In genomic region chr10:114026189-114027040, GRCh38 we compare ENCODE assay signal across 8 cellular contexts. TPM values are rescaled to one million over a fixed set of nuclear protein-coding genes. Genes with fewer than 3 reads are reported as not detected.
DNase-seq lines count a peak whose midpoint lies in the region; ATAC-seq and TF ChIP-seq lines count a peak whose summit lies in the region.
"Had no signal": no experiment of that assay in that cellular context is flagged by ENCODE, and none has a peak within 500 bp of the region (broad histone marks: within the 10 kb centered on the region; RNA-seq: fewer than 3 reads in every experiment).

No MANE protein-coding gene starts in this region.

- CTCF ChIA-PET in IMR-90 (lab: Yijun Ruan, JAX), result no interaction called here

- no peak overlapping the region for H3K9ac ChIP-seq in IMR-90 (ENCODE audit: low read depth, low read length)

- ATAC-seq in GM21367 (IDR thresholded peaks at IDR 0.05; ENCODE audit: unreplicated experiment) (peak; percentile 42), IMR-90 (ENCODE audit: low read depth) (peak; percentile 72)
- ATAC-seq in stimulated activated naive B cell treated with anti-CD40 and anti-IgM and Interleukin-4, amounts not matched to agents 10 μg/mL and 1 μg/mL and 100 μg/mL, for 72 hours (replicated peaks), result peak; percentile 42 to 46

- no peak overlapping the region for H3K4me2 ChIP-seq in IMR-90 (ENCODE audit: low read depth, low read length)

- no peak for TF ChIP-seq RAD21 in IMR-90 (IDR thresholded peaks at IDR 0.05; ENCODE audit: low read length)

- no CpG with 5 or more reads among the region's 7 CpGs for WGBS in IMR-90 (ENCODE audit: extremely low coverage in 2 of 2, insufficient read length in 1 of 2), 2 experiments

- no peak overlapping the region for H3K4ac ChIP-seq in IMR-90 (ENCODE audit: low read depth, low read length)

- BruUV-seq in IMR-90 (replicated peaks; lab: Mats Ljungman, UMichigan), result no TSS peak

- H3K14ac ChIP-seq in IMR-90 (replicated peaks; ENCODE audit: low read depth, low read length), result no peak overlapping the region

- no peak overlapping the region for H3K27ac ChIP-seq in IMR-90 (ENCODE audit: insufficient read depth, low read length)
- H3K27ac ChIP-seq: pancreas had no signal

- no peak overlapping the region for H4K91ac ChIP-seq in IMR-90 (ENCODE audit: insufficient read depth, low read depth, low read length)

- H2BK120ac ChIP-seq in IMR-90 (ENCODE audit: low read depth, low read length), result peak overlapping the region; percentile 16; the same call in 1 of the 2 replicates

- no peak overlapping the region for H2BK15ac ChIP-seq in IMR-90 (ENCODE audit: low read depth, low read length)

- H2AK9ac ChIP-seq in IMR-90 (replicated peaks; ENCODE audit: low read depth, low read length, poor library complexity), result no peak overlapping the region

- H3K36me3 ChIP-seq in IMR-90 (ENCODE audit: control insufficient read depth, insufficient read depth, low read length), result no peaks in the 10 kb centered on the region
- H3K36me3 ChIP-seq: pancreas had no signal

- no peaks in the 10 kb centered on the region for H3K27me3 Mint-ChIP-seq in stimulated activated naive B cell treated with anti-CD40 and anti-IgM and Interleukin-4, amounts not matched to agents 10 μg/mL and 1 μg/mL and 100 μg/mL, for 72 hours

- peak; percentile 53 for DNase-seq in IMR-90
- peak; percentile 89 for DNase-seq in epithelial cell of esophagus (ENCODE audit: low read depth)
- DNase-seq in stimulated activated naive B cell treated with anti-CD40 and anti-IgM and Interleukin-4, amounts not matched to agents 10 μg/mL and 1 μg/mL and 100 μg/mL, for 72 hours, result no peak
- no peak for DNase-seq in superior temporal gyrus (ENCODE audit: extremely low spot score)
- DNase-seq in cortex of kidney (lab: John Stamatoyannopoulos, UW), result no peak
- DNase-seq in activated gamma-delta T cell (lab: John Stamatoyannopoulos, UW), result no peak
- DNase-seq: pancreas had no signal

- H3K4me3 ChIP-seq in IMR-90 (ENCODE audit: insufficient read depth, low read depth, low read length) (no peak overlapping the region), epithelial cell of esophagus (ENCODE audit: low read length) (no peak overlapping the region)
- H3K4me3 ChIP-seq: pancreas had no signal

- H3K4me1 ChIP-seq in IMR-90 (ENCODE audit: control insufficient read depth, insufficient read depth, low read length), result no peaks in the 10 kb centered on the region

- no peaks in the 10 kb centered on the region for H4K20me1 ChIP-seq in IMR-90 (ENCODE audit: insufficient read depth, low read length)

- H3K9me3 ChIP-seq in IMR-90 (ENCODE audit: control insufficient read depth, insufficient read depth, low read length), result no peaks in the 10 kb centered on the region
- H3K9me3 ChIP-seq: pancreas had no signal

- no peak overlapping the region for H2AK5ac ChIP-seq in IMR-90 (ENCODE audit: low read depth, low read length)

- no peak overlapping the region for H3K23ac ChIP-seq in IMR-90 (ENCODE audit: low read depth, low read length)

- TF ChIP-seq CTCF in IMR-90 (conservative IDR thresholded peaks at IDR 0.05; ENCODE audit: low read depth, low read length) (no peak), epithelial cell of esophagus (IDR thresholded peaks at IDR 0.05; ENCODE audit: insufficient read depth, low read depth, low read length, missing control alignments) (no peak)

- no peak overlapping the region for H3K4me3 Mint-ChIP-seq in stimulated activated naive B cell treated with anti-CD40 and anti-IgM and Interleukin-4, amounts not matched to agents 10 μg/mL and 1 μg/mL and 100 μg/mL, for 72 hours

- in situ Hi-C loops in IMR-90 (cut with MboI; ENCODE audit: low sequenced_read_pairs), result no loop called here

- H2BK5ac ChIP-seq in IMR-90 (ENCODE audit: low read depth, low read length, poor library complexity, severe bottlenecking), result no peak overlapping the region

- no peak for TF ChIP-seq POLR2A in IMR-90 (IDR thresholded peaks at IDR 0.05; ENCODE audit: low read depth, low read length)

- peaks cover 9% of the 10 kb centered on the region for H3K27me3 ChIP-seq in IMR-90 (ENCODE audit: control insufficient read depth, insufficient read depth, low read length)
- H3K27me3 ChIP-seq: pancreas had no signal

- H3K56ac ChIP-seq in IMR-90 (ENCODE audit: extremely low read depth, insufficient read depth, low read length), result no peak overlapping the region

- H3K9me3 Mint-ChIP-seq in stimulated activated naive B cell treated with anti-CD40 and anti-IgM and Interleukin-4, amounts not matched to agents 10 μg/mL and 1 μg/mL and 100 μg/mL, for 72 hours, result no peaks in the 10 kb centered on the region

- no peak overlapping the region for H4K8ac ChIP-seq in IMR-90 (ENCODE audit: low read depth in 2 of 2, low read length in 2 of 2)

- H2BK20ac ChIP-seq in IMR-90 (ENCODE audit: low read depth, low read length), result peak overlapping the region; percentile 1; the same call in 1 of the 2 replicates

- H3K27ac Mint-ChIP-seq in stimulated activated naive B cell treated with anti-CD40 and anti-IgM and Interleukin-4, amounts not matched to agents 10 μg/mL and 1 μg/mL and 100 μg/mL, for 72 hours, result no peak overlapping the region

- H4K5ac ChIP-seq in IMR-90 (ENCODE audit: low read depth, low read length), result no peak overlapping the region

- dilution Hi-C loops in IMR-90 (cut with HindIII; ENCODE audit: low sequenced_read_pairs, unreplicated experiment), result no loop called here

- peaks cover 29 to 53% of the 10 kb centered on the region in 2 donors for H3K4me1 Mint-ChIP-seq in stimulated activated naive B cell treated with anti-CD40 and anti-IgM and Interleukin-4, amounts not matched to agents 10 μg/mL and 1 μg/mL and 100 μg/mL, for 72 hours

- intact Hi-C loops in IMR-90 (cut with micrococcal nuclease), result no loop called here

- no peak overlapping the region for H3K18ac ChIP-seq in IMR-90 (ENCODE audit: low read depth, low read length)

- no peak overlapping the region for H2AFZ ChIP-seq in IMR-90 (replicated peaks; ENCODE audit: low read length, poor library complexity)

- POLR2A ChIA-PET in IMR-90 (lab: Charles Lee; ENCODE audit: unreplicated experiment), result no interaction called here

- H3K9me1 ChIP-seq in IMR-90 (ENCODE audit: insufficient read depth, low read length), result 0 out of 2 replicates have a peak, but pooled peaks cover 2% of the 10 kb centered on the region

- no peaks in the 10 kb centered on the region for H3K36me3 Mint-ChIP-seq in stimulated activated naive B cell treated with anti-CD40 and anti-IgM and Interleukin-4, amounts not matched to agents 10 μg/mL and 1 μg/mL and 100 μg/mL, for 72 hours

- no peaks in the 10 kb centered on the region for H3K79me1 ChIP-seq in IMR-90 (ENCODE audit: low read depth in 1 of 2, low read length in 2 of 2)

TF ChIP-seq in IMR-90, 13 proteins besides CTCF, POLR2A, EP300 and RAD21:
- TF ChIP-seq SMC3 (IDR thresholded peaks at IDR 0.05; ENCODE audit: low read depth, low read length) (no peak), FOS (IDR thresholded peaks at IDR 0.05; ENCODE audit: low read depth, low read length) (no peak), RCOR1 (IDR thresholded peaks at IDR 0.05; ENCODE audit: insufficient replicate concordance, low read length) (no peak), BHLHE40 (IDR thresholded peaks at IDR 0.05; ENCODE audit: low read depth, low read length) (no peak), MAFK (IDR thresholded peaks at IDR 0.05; ENCODE audit: low read depth, low read length) (no peak), ELK1 (IDR thresholded peaks at IDR 0.05; ENCODE audit: borderline replicate concordance, low read depth, low read length) (no peak), NFE2L2 (IDR thresholded peaks at IDR 0.05; ENCODE audit: low read depth, low read length) (no peak), MXI1 (IDR thresholded peaks at IDR 0.05; ENCODE audit: borderline replicate concordance, low read depth, low read length) (no peak), RFX5 (IDR thresholded peaks at IDR 0.05; ENCODE audit: low read depth, low read length) (no peak)

RNA-seq across cellular contexts. Expression of gene ADRB1, which starts 17.3 kb away (rescaled TPM):
- not detected in 2 replicates for total RNA-seq in IMR-90 (2012; rRNA removed)
- not detected in 2 replicates for polyA plus RNA-seq in IMR-90 (2012; rRNA removed)
- polyA plus RNA-seq in IMR-90 (2012; cell fraction: cytosol; rRNA removed), result not detected in 2 replicates
- polyA plus RNA-seq in IMR-90 (2012; cell fraction: nucleus; rRNA removed; ENCODE audit: low replicate concordance), result not detected in 2 replicates

Comparison
In these comparisons a context has a peak if more than half of its experiments do, and no peak if none do; other contexts are left out.
1. DNase-seq: peak in IMR-90 (single experiment) and epithelial cell of esophagus (single experiment); none in stimulated activated naive B cell treated with anti-CD40 and anti-IgM and Interleukin-4, amounts not matched to agents 10 μg/mL and 1 μg/mL and 100 μg/mL, for 72 hours (single experiment), superior temporal gyrus (single experiment), cortex of kidney (single experiment) and activated gamma-delta T cell (single experiment).
2. Peak in every context shown above with its lines, with median percentiles within 50 percentile points of each other: ATAC-seq.